ENCODE assay signal across 8 cellular contexts in genomic region chr15:72227192-72227586, GRCh38. TPM values are rescaled to one million over a fixed set of nuclear protein-coding genes. Genes with fewer than 3 reads are reported as not detected.
DNase-seq lines count a peak whose midpoint lies in the region; ATAC-seq and TF ChIP-seq lines count a peak whose summit lies in the region.

No MANE protein-coding gene starts in this region.

- DNase-seq in SW480 (ENCODE audit: low spot score) (peak; percentile 35), MCF 10A (ENCODE audit: unreplicated experiment) (peak; percentile 92), naive B cell (no peak), hypothalamus (lab: John Stamatoyannopoulos, UW) (no peak), putamen (ENCODE audit: low spot score) (no peak), hippocampal formation (lab: John Stamatoyannopoulos, UW) (no peak), DMS53 treated with DMSO at 0.1 percent for 48 hours (lab: John Stamatoyannopoulos, UW; ENCODE audit: unreplicated experiment) (no peak)

- H3K9me3 Mint-ChIP-seq in MCF 10A (ENCODE audit: unreplicated experiment) (no peaks in the 10 kb centered on the region), naive B cell (no peaks in the 10 kb centered on the region)

- no TSS peak for BruUV-seq in MCF 10A (replicated peaks; lab: Mats Ljungman, UMichigan)

- H3K4me1 ChIP-seq in HEK293 (ENCODE audit: control insufficient read depth, insufficient read depth, low read length) = peaks cover 34% of the 10 kb centered on the region

- H3K4me3 Mint-ChIP-seq in MCF 10A (ENCODE audit: unreplicated experiment) (peak overlapping the region; percentile 89), naive B cell (peak overlapping the region in 2 of 8 donors; percentile 61 to 66)

- CTCF ChIA-PET in HEK293 (lab: Yijun Ruan, JAX) = interaction anchor here (0.6 to 3.6 kb wide), 28 partner anchors 10 to 474 kb away, joined by 3 to 35 read pairs (median 4); partner anchors contain the start of gene GRAMD2A
- CTCF ChIA-PET in MCF 10A (lab: Yijun Ruan, JAX) = interaction anchor here (0.7 to 2.7 kb wide), 9 partner anchors 11 to 44 kb away, joined by 3 to 29 read pairs (median 4); partner anchors contain the start of gene GRAMD2A

- ATAC-seq in naive B cell (ENCODE audit: low read depth in 2 of 2) = no peak

- H3K4me1 Mint-ChIP-seq in MCF 10A (ENCODE audit: insufficient read depth, unreplicated experiment) (peaks cover 43% of the 10 kb centered on the region), naive B cell (peaks cover 65 to 76% (median 69%) of the 10 kb centered on the region in 3 donors)

- H3K27ac ChIP-seq in HEK293 (ENCODE audit: extremely low read depth, low read depth, low read length) = peak overlapping the region; percentile 98

- peaks cover 28 to 40% of the 10 kb centered on the region in 2 experiments for H3K36me3 ChIP-seq in HEK293 (ENCODE audit: control insufficient read depth in 2 of 2, insufficient read depth in 1 of 2, low read length in 2 of 2)

- intact Hi-C loops in MCF 10A (cut with micrococcal nuclease) = no loop called here

- TF ChIP-seq CTCF in HEK293 (tag by site-specific recombination; IDR thresholded peaks at IDR 0.05) (no peak), MCF 10A (IDR thresholded peaks at IDR 0.05; ENCODE audit: unreplicated experiment) (no peak)

- H3K27ac Mint-ChIP-seq in MCF 10A (ENCODE audit: low read depth, unreplicated experiment) (peak overlapping the region; percentile 81), naive B cell (peak overlapping the region in 5 of 6 donors; percentile 44 to 98 (median 77))

- POLR2A ChIA-PET in HEK293 (lab: Yijun Ruan, JAX) (interaction anchor here (0.7 to 2.5 kb wide), 16 partner anchors 10 to 539 kb away, joined by 3 to 12 read pairs (median 4); partner anchors contain the start of gene GRAMD2A), MCF 10A (lab: Yijun Ruan, JAX) (interaction anchor here (0.6 to 7.8 kb wide), 19 partner anchors 8 to 931 kb away, joined by 3 to 424 read pairs (median 8); partner anchors contain the start of genes ARIH1, GRAMD2A, HEXA and PARP6)

- H3K27me3 Mint-ChIP-seq in MCF 10A (ENCODE audit: insufficient read depth, unreplicated experiment) (no peaks in the 10 kb centered on the region), naive B cell (no peaks in the 10 kb centered on the region)

- no peak overlapping the region for H3K4me3 ChIP-seq in HEK293 (ENCODE audit: low read depth, low read length)

- peaks cover 56% of the 10 kb centered on the region for H3K36me3 Mint-ChIP-seq in MCF 10A (ENCODE audit: insufficient read depth, unreplicated experiment)
- peaks cover 0 to 16% of the 10 kb centered on the region in 2 donors for H3K36me3 Mint-ChIP-seq in naive B cell

- no peaks in the 10 kb centered on the region for H3K9me3 ChIP-seq in HEK293 (ENCODE audit: control insufficient read depth, insufficient read depth, low read depth, low read length)

TF ChIP-seq in HEK293, 187 proteins besides CTCF, POLR2A, EP300 and RAD21 (continues in another document):
- TF ChIP-seq ZNF677 (tag by site-specific recombination; IDR thresholded peaks at IDR 0.05) (no peak), ZNF121 (tag by site-specific recombination; IDR thresholded peaks at IDR 0.05) (no peak), ZNF146 (tag by site-specific recombination; IDR thresholded peaks at IDR 0.05) (0 out of 2 replicates have a peak, but pooled peaks have one; percentile 12), TRIM28 (IDR thresholded peaks at IDR 0.05; ENCODE audit: borderline replicate concordance, low read length) (peak; percentile 54; the same call in 1 of the 2 replicates), INSM2 (tag by site-specific recombination; IDR thresholded peaks at IDR 0.05) (peak; percentile 72), REST (tag by site-specific recombination; IDR thresholded peaks at IDR 0.05) (no peak), BCL11B (tag by site-specific recombination; IDR thresholded peaks at IDR 0.05; ENCODE audit: low read depth) (no peak), KLF7 (tag by site-specific recombination; IDR thresholded peaks at IDR 0.05; ENCODE audit: borderline replicate concordance) (no peak), ZBTB7A (tag by site-specific recombination; IDR thresholded peaks at IDR 0.05; ENCODE audit: low read depth) (peak; percentile 24; the same call in 1 of the 2 replicates), GLI2 (tag by site-specific recombination; IDR thresholded peaks at IDR 0.05; ENCODE audit: borderline replicate concordance, low read depth) (no peak), SP3 (tag by site-specific recombination; IDR thresholded peaks at IDR 0.05) (no peak), KLF10 (tag by site-specific recombination; IDR thresholded peaks at IDR 0.05) (0 out of 2 replicates have a peak, but pooled peaks have one; percentile 9), ZNF266 (tag by site-specific recombination; IDR thresholded peaks at IDR 0.05; ENCODE audit: low read depth) (no peak), ZNF350 (tag by site-specific recombination; IDR thresholded peaks at IDR 0.05) (no peak)

RNA-seq across cellular contexts. Expression of gene PKM, which starts 3.8 kb away (rescaled TPM):
- total RNA-seq in MCF 10A (2022) = 612 and 828 TPM in 2 replicates
- 100 to 1,000 TPM; 175 to 319 (median 227) TPM for polyA plus RNA-seq in naive B cell (ENCODE audit: low read depth in 6 of 6)

RNA-seq across cellular contexts. Expression of gene GRAMD2A, which starts 29.6 kb away (rescaled TPM):
- 0.42 and 0.93 TPM in 2 replicates for total RNA-seq in MCF 10A (2022)
- not detected for polyA plus RNA-seq in naive B cell (ENCODE audit: low read depth in 6 of 6)

RNA-seq across cellular contexts. Expression of gene PARP6, which starts 45.2 kb away (rescaled TPM):
- total RNA-seq in MCF 10A (2022) = 117 TPM in 2 replicates
- polyA plus RNA-seq in naive B cell (ENCODE audit: low read depth in 6 of 6) = 10 to 100 TPM; 22.5 to 55.4 (median 28.4) TPM

Comparison
In these comparisons a context has a peak if more than half of its experiments do, and no peak if none do; other contexts are left out.
1. DNase-seq: peak in SW480 (single experiment) and MCF 10A (single experiment); none in naive B cell (single experiment), hypothalamus (0 of 51), putamen (single experiment), hippocampal formation (0 of 2) and DMS53 treated with DMSO at 0.1 percent for 48 hours (single experiment).